34 cellular contexts compared by ENCODE assay signal in genomic region chr13:112462408-112462807, GRCh38.
"Had no signal": no experiment of that assay in that cellular context is flagged by ENCODE, and none has a peak within 500 bp of the region (broad histone marks: within the 10 kb centered on the region; RNA-seq: fewer than 3 reads in every experiment).

No MANE protein-coding gene starts in this region.

- H3K36me3 ChIP-seq: adrenal gland, ascending aorta, brain microvascular endothelial cell, breast epithelium, cardiac muscle cell had no signal

- ATAC-seq: activated naive CD4-positive, alpha-beta T cell treated with anti-CD3 and anti-CD28 coated beads, Interleukin-2, amount 50 U/mL, for 72 hours; activated naive CD8-positive, alpha-beta T cell treated with anti-CD3 and anti-CD28 coated beads, Interleukin-2, amount 50 U/mL, for 24 hours; activated T-cell treated with anti-CD3 and anti-CD28 coated beads, Interleukin-2, amount 50 U/mL, for 4 hours; activated T-cell treated with anti-CD3 and anti-CD28 coated beads, Interleukin-2, amount 50 U/mL, for 72 hours; activated T-helper 17 cell treated with anti-CD3 and anti-CD28 coated beads, Interleukin-2, amount 50 U/mL, for 72 hours; body of pancreas had no signal

- H3K27ac ChIP-seq: adrenal gland, ascending aorta, body of pancreas, brain microvascular endothelial cell, breast epithelium, cardiac muscle cell had no signal

- FAIRE-seq: astrocyte, bronchial epithelial cell had no signal

- H3K4me3 ChIP-seq: adrenal gland, ascending aorta, body of pancreas, breast epithelium, cardiac muscle cell had no signal

- H3K9me3 ChIP-seq: adrenal gland, body of pancreas had no signal

- H3K27me3 ChIP-seq: adrenal gland, ascending aorta, body of pancreas, brain microvascular endothelial cell, breast epithelium, cardiac muscle cell had no signal

- DNase-seq: activated effector memory CD4-positive, alpha-beta T cell treated with anti-CD3 and anti-CD28 coated beads, Interleukin-2, amount 50 U/mL, for 16 hours; activated effector memory CD4-positive, alpha-beta T cell treated with Interleukin-2 at 50 U/mL for 16 hours; activated gamma-delta T cell; activated gamma-delta T cell treated with Interleukin-2 at 50 U/mL for 16 hours; activated naive CD4-positive, alpha-beta T cell; activated naive CD4-positive, alpha-beta T cell treated with anti-CD3 and anti-CD28 coated beads for 36 hours; activated naive CD4-positive, alpha-beta T cell treated with anti-CD3 and anti-CD28 coated beads, Interleukin-2, amount 10 ng/mL, durations not matched to agents 7 days and 5 days; activated naive CD4-positive, alpha-beta T cell treated with anti-CD3 and anti-CD28 coated beads, Interleukin-2, amount 50 U/mL, for 16 hours; activated naive CD4-positive, alpha-beta T cell treated with Interleukin-2 at 50 U/mL for 16 hours; activated naive CD8-positive, alpha-beta T cell treated with anti-CD3 and anti-CD28 coated beads for 36 hours; activated naive CD8-positive, alpha-beta T cell treated with anti-CD3 and anti-CD28 coated beads, Interleukin-2, amount 10 ng/mL, durations not matched to agents 7 days and 5 days; activated naive CD8-positive, alpha-beta T cell treated with anti-CD3 and anti-CD28 coated beads, Interleukin-2, amount 50 U/mL, for 24 hours; activated T-cell treated with anti-CD3 and anti-CD28 coated beads for 4 hours; activated T-cell treated with anti-CD3 and anti-CD28 coated beads, Interleukin-2, amount 50 U/mL, for 1 hour; activated T-cell treated with anti-CD3 and anti-CD28 coated beads, Interleukin-2, amount 50 U/mL, for 24 hours; activated T-cell treated with anti-CD3 and anti-CD28 coated beads, Interleukin-2, amount 50 U/mL, for 4 hours; activated T-cell treated with anti-CD3 and anti-CD28 coated beads, Interleukin-2, amount 50 U/mL, for 48 hours; activated T-cell treated with anti-CD3 and anti-CD28 coated beads, Interleukin-2, amount 50 U/mL, for 72 hours; adrenal gland; amniotic stem cell; amygdala; anterior cingulate cortex; body of pancreas; brain microvascular endothelial cell; caudate nucleus; central memory CD4-positive, alpha-beta T cell; cerebellar nuclear complex had no signal

- H3K4me1 ChIP-seq: adrenal gland, ascending aorta, body of pancreas, breast epithelium had no signal
